ENCODE assay signal across 18 cellular contexts in genomic region chr12:66398931-66399625, GRCh38.
A peak's percentile ranks its signal among the peaks of the same experiment; 100 is the strongest.
DNase-seq lines count a peak whose midpoint lies in the region; ATAC-seq and TF ChIP-seq lines count a peak whose summit lies in the region.
"Had no signal": no experiment of that assay in that cellular context is flagged by ENCODE, and none has a peak within 500 bp of the region (broad histone marks: within the 10 kb centered on the region; RNA-seq: fewer than 3 reads in every experiment).

No MANE protein-coding gene starts in this region.

- no peak overlapping the region for H3K4me2 ChIP-seq in PC-3 (ENCODE audit: low read length)

- no peaks in the 10 kb centered on the region for H4K20me1 ChIP-seq in PC-3 (ENCODE audit: low read length)

- intact Hi-C loops in PC-3 (cut with micrococcal nuclease), result no loop called here

- no peaks in the 10 kb centered on the region for H3K9me3 ChIP-seq in PC-3 (ENCODE audit: low read length)
- H3K9me3 ChIP-seq: ascending aorta, psoas muscle, SJSA1 had no signal

- H3K4me3 ChIP-seq in PC-3 (ENCODE audit: low read length) (no peak overlapping the region), fibroblast of mammary gland (ENCODE audit: control insufficient read depth, low read depth, low read length) (no peak overlapping the region)
- H3K4me3 ChIP-seq: ascending aorta, dorsolateral prefrontal cortex, psoas muscle, SJSA1 had no signal

- DNase-seq in ACHN (peak; percentile 68), Kasumi-1 (lab: John Stamatoyannopoulos, UW) (peak; percentile 47 to 72), PC-3 (peak; percentile 30), fibroblast of mammary gland (ENCODE audit: low read depth) (peak; percentile 34), AG20443 (ENCODE audit: low spot score) (no peak), omental fat pad (ENCODE audit: low spot score) (no peak)
- DNase-seq: activated CD4-positive, alpha-beta memory T cell treated with anti-CD3 and anti-CD28 coated beads for 36 hours; dorsolateral prefrontal cortex; foreskin keratinocyte; NCI-H1048; NK-92 treated with Interleukin-12 subunit alpha and Interleukin-12 subunit beta, amount 100 ng/mL, for 24 hours had no signal

- no peaks in the 10 kb centered on the region for H3K79me2 ChIP-seq in PC-3 (ENCODE audit: low read length)

- POLR2A ChIA-PET in PC-3 (lab: Charles Lee; ENCODE audit: unreplicated experiment), result no interaction called here

- H3K4me1 ChIP-seq in PC-3 (ENCODE audit: insufficient read depth, low read length), result no peaks in the 10 kb centered on the region
- H3K4me1 ChIP-seq: ascending aorta, foreskin keratinocyte, psoas muscle, SJSA1 had no signal

- H2AFZ ChIP-seq in PC-3 (ENCODE audit: low read length), result no peak overlapping the region

- BruUV-seq in PC-3 (replicated peaks; lab: Mats Ljungman, UMichigan), result no TSS peak

- in situ Hi-C loops in ACHN (cut with HindIII; ENCODE audit: low pct_ligation_motif_present, low pct_unique_long_range_greater_than_20kb, low sequenced_read_pairs), result no loop called here

- TF ChIP-seq CTCF in PC-3 (conservative IDR thresholded peaks at IDR 0.05; ENCODE audit: low read depth, low read length) (no peak), fibroblast of mammary gland (conservative IDR thresholded peaks at IDR 0.05; ENCODE audit: control insufficient read depth, insufficient read depth, low read depth, low read length) (no peak), omental fat pad (IDR thresholded peaks at IDR 0.05) (no peak)

- H3K36me3 ChIP-seq in PC-3 (ENCODE audit: low read depth, low read length), result no peaks in the 10 kb centered on the region
- H3K36me3 ChIP-seq: ascending aorta, SJSA1 had no signal

- ATAC-seq in PC-3, result no peak
- ATAC-seq in HG02981 (IDR thresholded peaks at IDR 0.05; ENCODE audit: unreplicated experiment), result no peak
- no peak for ATAC-seq in GM18873 (IDR thresholded peaks at IDR 0.05; ENCODE audit: low FRiP score, unreplicated experiment)
- ATAC-seq in omental fat pad (ENCODE audit: low FRiP score), result no peak
- ATAC-seq: activated T-helper 17 cell treated with anti-CD3 and anti-CD28 coated beads, Interleukin-2, amount 50 U/mL, for 72 hours; foreskin keratinocyte; natural killer cell treated with Interleukin-12 subunit alpha and Interleukin-12 subunit beta and Interleukin-15 and Interleukin-18, amount 100 ng/mL, for 72 hours had no signal

- H3K27me3 ChIP-seq in PC-3 (ENCODE audit: low read length), result 0 out of 2 replicates have a peak, but pooled peaks cover 3% of the 10 kb centered on the region
- H3K27me3 ChIP-seq: ascending aorta, dorsolateral prefrontal cortex, foreskin keratinocyte had no signal

- no peak overlapping the region for H3K9ac ChIP-seq in PC-3 (ENCODE audit: low read length)

- H3F3A ChIP-seq in PC-3 (ENCODE audit: low read length, unreplicated experiment), result no peaks in the 10 kb centered on the region

- H3K9me2 ChIP-seq in PC-3 (replicated peaks; ENCODE audit: low read length), result no peaks in the 10 kb centered on the region

- CTCF ChIA-PET in PC-3 (lab: Charles Lee), result no interaction called here

- no peak overlapping the region for H3K27ac ChIP-seq in PC-3 (ENCODE audit: low read length)
- H3K27ac ChIP-seq: ascending aorta, dorsolateral prefrontal cortex, foreskin keratinocyte, psoas muscle, SJSA1 had no signal

Comparison
In these comparisons a context has a peak if more than half of its experiments do, and no peak if none do; other contexts are left out.
1. DNase-seq: peak in ACHN (single experiment), Kasumi-1 (2 of 2), PC-3 (single experiment) and fibroblast of mammary gland (single experiment); none in AG20443 (single experiment) and omental fat pad (single experiment).